12 cellular contexts compared by ENCODE assay signal in genomic region chr6:166939276-166939816, GRCh38.
"Had no signal": no experiment of that assay in that cellular context is flagged by ENCODE, and none has a peak within 500 bp of the region (broad histone marks: within the 10 kb centered on the region; RNA-seq: fewer than 3 reads in every experiment).

No MANE protein-coding gene starts in this region.

- H3K4me3 ChIP-seq: gastroesophageal sphincter, heart right ventricle, lower lobe of right lung, pancreas had no signal

- H3K4me3 Mint-ChIP-seq: activated CD4-positive, alpha-beta T cell treated with anti-CD3 and anti-CD28 coated beads for 36 hours; T-helper 1 cell treated with Interleukin-12 subunit alpha and Interleukin-12 subunit beta and Interleukin-4 antibody, amounts not matched to agents 30 μg/mL and 1 μg/mL, for 36 hours had no signal

- H3K36me3 ChIP-seq: WERI-Rb-1 had no signal

- H3K27me3 Mint-ChIP-seq: activated CD4-positive, alpha-beta T cell treated with anti-CD3 and anti-CD28 coated beads for 36 hours had no signal

- H3K4me1 ChIP-seq: gastroesophageal sphincter, heart right ventricle, lower lobe of right lung, pancreas had no signal

- H3K9me3 ChIP-seq: gastroesophageal sphincter, heart right ventricle, lower lobe of right lung, pancreas had no signal

- ATAC-seq: activated CD4-positive, alpha-beta T cell treated with anti-CD3 and anti-CD28 coated beads for 36 hours; activated naive CD4-positive, alpha-beta T cell treated with anti-CD3 and anti-CD28 coated beads, Interleukin-2, amount 50 U/mL, for 72 hours; gastroesophageal sphincter; heart right ventricle; lower lobe of right lung; pancreas had no signal

- H3K27ac Mint-ChIP-seq: activated naive CD4-positive, alpha-beta T cell treated with anti-CD3 and anti-CD28 coated beads, Interleukin-2, amount 50 U/mL, for 72 hours; T-helper 1 cell treated with Interleukin-12 subunit alpha and Interleukin-12 subunit beta and Interleukin-4 antibody, amounts not matched to agents 30 μg/mL and 1 μg/mL, for 36 hours had no signal

- DNase-seq: activated CD4-positive, alpha-beta T cell treated with anti-CD3 and anti-CD28 coated beads for 36 hours; activated effector memory CD4-positive, alpha-beta T cell treated with Interleukin-2 at 50 U/mL for 16 hours; activated T-cell treated with anti-CD3 and anti-CD28 coated beads for 4 hours; heart right ventricle; lower lobe of right lung; midbrain; pancreas; stimulated activated CD4-positive, alpha-beta T cell treated with anti-CD3 and anti-CD28 coated beads, Interleukin-1b, Interleukin-23, amount 100 ng/mL, for 48 hours; WERI-Rb-1 had no signal

- H3K9me3 Mint-ChIP-seq: activated naive CD4-positive, alpha-beta T cell treated with anti-CD3 and anti-CD28 coated beads, Interleukin-2, amount 50 U/mL, for 72 hours; T-helper 1 cell treated with Interleukin-12 subunit alpha and Interleukin-12 subunit beta and Interleukin-4 antibody, amounts not matched to agents 30 μg/mL and 1 μg/mL, for 36 hours had no signal

- H3K27me3 ChIP-seq: gastroesophageal sphincter, heart right ventricle, pancreas had no signal

- H3K27ac ChIP-seq: gastroesophageal sphincter, heart right ventricle, lower lobe of right lung, pancreas, WERI-Rb-1 had no signal
